In the genomic region with DNA sequence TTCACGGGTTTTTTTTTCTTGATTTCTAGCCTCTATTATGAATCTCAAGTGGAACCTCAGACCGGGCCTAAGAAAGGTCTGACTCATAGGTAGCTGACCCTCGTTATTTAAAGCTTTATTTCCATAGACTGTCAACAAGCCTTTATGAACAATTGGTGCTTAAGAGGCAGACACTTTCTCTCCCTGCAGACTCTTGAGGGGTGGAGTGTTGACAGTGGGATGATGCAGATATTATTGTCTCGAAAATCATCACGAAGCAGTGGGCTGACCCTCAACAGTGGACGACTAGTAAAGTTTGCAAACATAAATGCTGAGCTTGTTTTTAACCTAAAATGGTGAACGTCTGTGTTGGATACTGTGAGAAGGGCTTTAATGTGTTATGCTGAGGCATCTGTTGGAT, we compare ENCODE assay signal across 8 cellular contexts. TPM values are rescaled to one million over a fixed set of nuclear protein-coding genes. Genes with fewer than 3 reads are reported as not detected.
DNase-seq lines count a peak whose midpoint lies in the region; ATAC-seq and TF ChIP-seq lines count a peak whose summit lies in the region.

No MANE protein-coding gene starts in this region.

- peak overlapping the region; percentile 88 to 97 (median 92) for H3K4me3 Mint-ChIP-seq in IgD-negative memory B cell
- peak overlapping the region; percentile 87 for H3K4me3 Mint-ChIP-seq in central memory CD8-positive, alpha-beta T cell

- WGBS in prostate gland = 34% methylated on average over 7 of the region's 7 CpGs

- H3K9me3 ChIP-seq in prostate gland = no peaks in the 10 kb centered on the region

- no peak for TF ChIP-seq CTCF in prostate gland (IDR thresholded peaks at IDR 0.05)

- TF ChIP-seq POLR2A in prostate gland (IDR thresholded peaks at IDR 0.05) = no peak

- H3K4me1 Mint-ChIP-seq in IgD-negative memory B cell = peaks cover 27 to 44% (median 37%) of the 10 kb centered on the region in 3 donors
- H3K4me1 Mint-ChIP-seq in central memory CD8-positive, alpha-beta T cell = peaks cover 54% of the 10 kb centered on the region

- peak overlapping the region in 2 of 3 donors; percentile 51 to 68 for H3K27ac Mint-ChIP-seq in IgD-negative memory B cell
- H3K27ac Mint-ChIP-seq in central memory CD8-positive, alpha-beta T cell (ENCODE audit: low read depth) = peak overlapping the region; percentile 90

- peaks cover 5% of the 10 kb centered on the region for H3K36me3 Mint-ChIP-seq in IgD-negative memory B cell
- peaks cover 22% of the 10 kb centered on the region for H3K36me3 Mint-ChIP-seq in central memory CD8-positive, alpha-beta T cell (ENCODE audit: insufficient read depth)

- H3K27me3 Mint-ChIP-seq in IgD-negative memory B cell = peaks cover 1% of the 10 kb centered on the region
- no peaks in the 10 kb centered on the region for H3K27me3 Mint-ChIP-seq in central memory CD8-positive, alpha-beta T cell

- no peaks in the 10 kb centered on the region for H3K4me1 ChIP-seq in prostate gland (replicated peaks)

- H3K9me3 Mint-ChIP-seq in IgD-negative memory B cell = no peaks in the 10 kb centered on the region
- H3K9me3 Mint-ChIP-seq in central memory CD8-positive, alpha-beta T cell = no peaks in the 10 kb centered on the region

- intact Hi-C loops in prostate gland (cut with DNase I) = no loop called here

- peak overlapping the region; percentile 75 to 88 for H3K27ac ChIP-seq in prostate gland

- ATAC-seq in GM18498 (IDR thresholded peaks at IDR 0.05; ENCODE audit: unreplicated experiment) = peak; percentile 19
- no peak for ATAC-seq in central memory CD8-positive, alpha-beta T cell (replicated peaks; ENCODE audit: extremely low read depth, poor library complexity, severe bottlenecking)

- H3K36me3 ChIP-seq in prostate gland = peaks cover 0 to 8% of the 10 kb centered on the region in 2 donors

- DNase-seq in central memory CD8-positive, alpha-beta T cell (ENCODE audit: low spot score in 2 of 2) = no peak
- no peak for DNase-seq in prostate gland (ENCODE audit: low spot score)
- DNase-seq in central memory CD4-positive, alpha-beta T cell = no peak
- DNase-seq in NCI-H226 = no peak
- DNase-seq in globus pallidus (ENCODE audit: low spot score) = no peak
- DNase-seq in NCI-H2196 treated with DMSO at 0.1 percent for 48 hours (lab: John Stamatoyannopoulos, UW; ENCODE audit: unreplicated experiment) = no peak

- peak overlapping the region in 1 of 2 donors; percentile 1 for H3K4me3 ChIP-seq in prostate gland

- no peaks in the 10 kb centered on the region for H3K27me3 ChIP-seq in prostate gland (replicated peaks; ENCODE audit: insufficient read depth)

RNA-seq across cellular contexts. Expression of gene SFT2D2, which starts 1.8 kb away (rescaled TPM):
- 46.5 TPM for polyA plus RNA-seq in IgD-negative memory B cell
- 10 to 100 TPM; 44.1 to 76.8 TPM for total RNA-seq in prostate gland

RNA-seq across cellular contexts. Expression of gene TIPRL, which starts 48.9 kb away (rescaled TPM):
- 28.5 TPM for polyA plus RNA-seq in IgD-negative memory B cell
- 10 to 100 TPM; 14.2 to 29.9 TPM for total RNA-seq in prostate gland

RNA-seq across cellular contexts. Expression of gene TBX19, which starts 53.1 kb away (rescaled TPM):
- polyA plus RNA-seq in IgD-negative memory B cell = 2.5 TPM
- total RNA-seq in prostate gland = 1 to 10 TPM; 1.9 to 3.8 TPM
